ENCODE assay signal across 33 cellular contexts in genomic region chr7:113922049-113922448, GRCh38. TPM values are rescaled to one million over a fixed set of nuclear protein-coding genes. Genes with fewer than 3 reads are reported as not detected.
"Had no signal": no experiment of that assay in that cellular context is flagged by ENCODE, and none has a peak within 500 bp of the region (broad histone marks: within the 10 kb centered on the region; RNA-seq: fewer than 3 reads in every experiment).

No MANE protein-coding gene starts in this region.

- H3K4me3 Mint-ChIP-seq: memory B cell; naive B cell; nephron progenitor cell; stimulated activated effector memory CD8-positive, alpha-beta T cell treated with anti-CD3 and anti-CD28 coated beads, Interleukin-12 subunit alpha, Interleukin-12 subunit beta, amount 100 ng/mL, for 72 hours had no signal

- H3K9me3 Mint-ChIP-seq: memory B cell; nephron progenitor cell; stimulated activated effector memory CD8-positive, alpha-beta T cell treated with anti-CD3 and anti-CD28 coated beads, Interleukin-12 subunit alpha, Interleukin-12 subunit beta, amount 100 ng/mL, for 72 hours had no signal

- H3K4me1 Mint-ChIP-seq: memory B cell; naive B cell; stimulated activated effector memory CD8-positive, alpha-beta T cell treated with anti-CD3 and anti-CD28 coated beads, Interleukin-12 subunit alpha, Interleukin-12 subunit beta, amount 100 ng/mL, for 72 hours had no signal

- H3K27ac ChIP-seq: coronary artery, esophagus muscularis mucosa, foreskin keratinocyte, heart right ventricle, ovary, right atrium auricular region, stomach, thyroid gland, vagina had no signal

- H3K4me1 ChIP-seq: esophagus muscularis mucosa, foreskin keratinocyte, right atrium auricular region, stomach, thyroid gland, vagina had no signal

- H3K27me3 Mint-ChIP-seq: memory B cell, naive B cell had no signal

- DNase-seq: dermis blood vessel endothelial cell; effector memory CD4-positive, alpha-beta T cell; foreskin keratinocyte; glutamatergic neuron; heart right ventricle; left ventricle myocardium superior; naive B cell; nephron progenitor cell; occipital lobe; ovary; stimulated activated CD4-positive, alpha-beta T cell treated with anti-CD3 and anti-CD28 coated beads, Interleukin-2, amount 100 ng/mL, for 24 hours; stimulated activated CD4-positive, alpha-beta T cell treated with anti-CD3 and anti-CD28 coated beads, Interleukin-4, amount 100 ng/mL, for 24 hours; stimulated activated naive CD4-positive, alpha-beta T cell treated with Interleukin-2 at 50 U/mL for 16 hours; stomach; thyroid gland; trophoblast cell had no signal

- H3K27me3 ChIP-seq: esophagus muscularis mucosa, heart right ventricle, ovary, right atrium auricular region, stomach, thyroid gland, vagina had no signal

- H3K36me3 ChIP-seq: esophagus muscularis mucosa, heart right ventricle, ovary, right atrium auricular region, stomach, thyroid gland, vagina had no signal

- H3K27ac Mint-ChIP-seq: memory B cell; nephron progenitor cell; stimulated activated effector memory CD8-positive, alpha-beta T cell treated with anti-CD3 and anti-CD28 coated beads, Interleukin-12 subunit alpha, Interleukin-12 subunit beta, amount 100 ng/mL, for 72 hours had no signal

- H3K9me3 ChIP-seq: esophagus muscularis mucosa, heart right ventricle, ovary, right atrium auricular region, stomach, thyroid gland, vagina had no signal

- H3K36me3 Mint-ChIP-seq: memory B cell; naive B cell; stimulated activated effector memory CD8-positive, alpha-beta T cell treated with anti-CD3 and anti-CD28 coated beads, Interleukin-12 subunit alpha, Interleukin-12 subunit beta, amount 100 ng/mL, for 72 hours had no signal

- H3K4me3 ChIP-seq: coronary artery, esophagus muscularis mucosa, heart right ventricle, lung, ovary, right atrium auricular region, stomach, thyroid gland, vagina had no signal

RNA-seq across cellular contexts. Expression of gene PPP1R3A, which starts 3.2 kb away (rescaled TPM):
- total RNA-seq: dermis blood vessel endothelial cell, endothelial cell of umbilical vein, epithelial cell of proximal tubule, fibroblast of lung, foreskin keratinocyte, mononuclear cell, occipital lobe, posterior vena cava, sciatic nerve, stomach, subcutaneous adipose tissue, temporal lobe, thyroid gland, ureter, vagina had no signal
- polyA plus RNA-seq: endothelial cell of umbilical vein, fibroblast of lung, foreskin keratinocyte, keratinocyte, lung, stomach had no signal
